ENCODE assay signal across 10 cellular contexts in genomic region chr10:69630651-69631400, GRCh38. TPM values are rescaled to one million over a fixed set of nuclear protein-coding genes. Genes with fewer than 3 reads are reported as not detected.
DNase-seq lines count a peak whose midpoint lies in the region; ATAC-seq and TF ChIP-seq lines count a peak whose summit lies in the region.
"Had no signal": no experiment of that assay in that cellular context is flagged by ENCODE, and none has a peak within 500 bp of the region (broad histone marks: within the 10 kb centered on the region; RNA-seq: fewer than 3 reads in every experiment).

No MANE protein-coding gene starts in this region.

- H3K36me3 Mint-ChIP-seq in glutamatergic neuron (ENCODE audit: unreplicated experiment) (no peaks in the 10 kb centered on the region), progenitor cell of endocrine pancreas (ENCODE audit: insufficient read depth) (peaks cover 15% of the 10 kb centered on the region)

- H3K9me3 Mint-ChIP-seq in glutamatergic neuron (ENCODE audit: unreplicated experiment) (no peaks in the 10 kb centered on the region), progenitor cell of endocrine pancreas (ENCODE audit: low read depth) (no peaks in the 10 kb centered on the region)

- TF ChIP-seq CTCF in VCaP (conservative IDR thresholded peaks at IDR 0.05), result no peak
- TF ChIP-seq CTCF in glutamatergic neuron (IDR thresholded peaks at IDR 0.05; ENCODE audit: partially characterized antibody, unreplicated experiment), result no peak
- TF ChIP-seq CTCF in progenitor cell of endocrine pancreas (IDR thresholded peaks at IDR 0.05; ENCODE audit: unreplicated experiment), result no peak

- H3K27me3 Mint-ChIP-seq in glutamatergic neuron (ENCODE audit: unreplicated experiment) (peaks cover 5% of the 10 kb centered on the region), progenitor cell of endocrine pancreas (peaks cover 8% of the 10 kb centered on the region)

- no peak for DNase-seq in glutamatergic neuron
- no peak for DNase-seq in progenitor cell of endocrine pancreas (ENCODE audit: low spot score, unreplicated experiment)
- DNase-seq in NCI-H128 (lab: John Stamatoyannopoulos, UW; ENCODE audit: unreplicated experiment), result no peak
- DNase-seq: foreskin melanocyte had no signal

- H3K27ac ChIP-seq in VCaP, result peak overlapping the region; percentile 73; the same call in 1 of the 2 replicates

- no peak for ATAC-seq in GM18517 (IDR thresholded peaks at IDR 0.05; ENCODE audit: unreplicated experiment)
- ATAC-seq in HG02571 (IDR thresholded peaks at IDR 0.05; ENCODE audit: unreplicated experiment), result no peak
- ATAC-seq in GM18520 (IDR thresholded peaks at IDR 0.05; ENCODE audit: unreplicated experiment), result no peak

- H3K27ac Mint-ChIP-seq in glutamatergic neuron (ENCODE audit: unreplicated experiment) (no peak overlapping the region), progenitor cell of endocrine pancreas (peak overlapping the region; percentile 93)

- H3K4me1 Mint-ChIP-seq in glutamatergic neuron (ENCODE audit: low read depth, unreplicated experiment) (no peaks in the 10 kb centered on the region), progenitor cell of endocrine pancreas (ENCODE audit: low read depth) (peaks cover 9% of the 10 kb centered on the region)

- peak overlapping the region; percentile 41; the same call in 1 of the 2 replicates for H3K4me3 ChIP-seq in GM08714 (ENCODE audit: low read length)

- H3K4me3 Mint-ChIP-seq in glutamatergic neuron (ENCODE audit: unreplicated experiment) (peak overlapping the region; percentile 72), progenitor cell of endocrine pancreas (ENCODE audit: low read depth) (peak overlapping the region; percentile 84)

RNA-seq across cellular contexts. Expression of gene FAM241B, which starts 0.8 kb away (rescaled TPM):
- total RNA-seq in glutamatergic neuron (ENCODE audit: unreplicated experiment) (50.1 TPM), progenitor cell of endocrine pancreas (42.4 and 44.2 TPM in 2 replicates)

RNA-seq across cellular contexts. Expression of gene NEUROG3, which starts 57.6 kb away (rescaled TPM):
- total RNA-seq in glutamatergic neuron (ENCODE audit: unreplicated experiment) (not detected), progenitor cell of endocrine pancreas (7.2 and 7.3 TPM in 2 replicates)
- total RNA-seq: HT1080 had no signal
